Comparison of ENCODE assay signal across 8 cellular contexts in genomic region chr7:41732279-41733062, GRCh38. TPM values are rescaled to one million over a fixed set of nuclear protein-coding genes. Genes with fewer than 3 reads are reported as not detected.
A peak's percentile ranks its signal among the peaks of the same experiment; 100 is the strongest.
DNase-seq lines count a peak whose midpoint lies in the region; ATAC-seq and TF ChIP-seq lines count a peak whose summit lies in the region.

No MANE protein-coding gene starts in this region.

- H3K27ac ChIP-seq in DND-41 (ENCODE audit: low read length) (no peak overlapping the region), PC-3 (ENCODE audit: low read length) (no peak overlapping the region), gastroesophageal sphincter (no peak overlapping the region)

- H3K79me2 ChIP-seq in DND-41 (ENCODE audit: insufficient read depth, low read length) (no peaks in the 10 kb centered on the region), PC-3 (ENCODE audit: low read length) (no peaks in the 10 kb centered on the region)

- ATAC-seq in DND-41 (ENCODE audit: insufficient read depth, low read depth) (no peak), GM21786 (IDR thresholded peaks at IDR 0.05; ENCODE audit: unreplicated experiment) (peak; percentile 19), PC-3 (no peak; the same call in 1 of the 2 replicates), gastroesophageal sphincter (no peak), HG03571 (IDR thresholded peaks at IDR 0.05; ENCODE audit: unreplicated experiment) (no peak)

- no peak overlapping the region for H3K4me2 ChIP-seq in DND-41 (ENCODE audit: insufficient read depth, low read length)
- H3K4me2 ChIP-seq in PC-3 (ENCODE audit: low read length), result no peak overlapping the region

- H3K27me3 Mint-ChIP-seq in activated T-cell treated with anti-CD3 and anti-CD28 coated beads, Interleukin-2, amount 50 U/mL, for 24 hours, result peaks cover 27% of the 10 kb centered on the region

- peaks cover 9% of the 10 kb centered on the region for H3K4me1 Mint-ChIP-seq in activated T-cell treated with anti-CD3 and anti-CD28 coated beads, Interleukin-2, amount 50 U/mL, for 24 hours (ENCODE audit: low read depth)

- no peak overlapping the region for H3K4me3 Mint-ChIP-seq in activated T-cell treated with anti-CD3 and anti-CD28 coated beads, Interleukin-2, amount 50 U/mL, for 24 hours

- TF ChIP-seq EP300 in gastroesophageal sphincter (IDR thresholded peaks at IDR 0.05), result no peak

- WGBS in gastroesophageal sphincter (ENCODE audit: low coverage in 1 of 2), 2 donors, result 65 to 79% methylated on average over 9 to 12 of the region's 12 CpGs

- H3K36me3 Mint-ChIP-seq in activated T-cell treated with anti-CD3 and anti-CD28 coated beads, Interleukin-2, amount 50 U/mL, for 24 hours (ENCODE audit: low read depth), result no peaks in the 10 kb centered on the region

- no peaks in the 10 kb centered on the region for H3K9me3 Mint-ChIP-seq in activated T-cell treated with anti-CD3 and anti-CD28 coated beads, Interleukin-2, amount 50 U/mL, for 24 hours

- H3K9me3 ChIP-seq in DND-41 (ENCODE audit: insufficient read depth, low read length, severe bottlenecking) (no peaks in the 10 kb centered on the region), PC-3 (ENCODE audit: low read length) (no peaks in the 10 kb centered on the region), gastroesophageal sphincter (no peaks in the 10 kb centered on the region)

- DNase-seq in DND-41, result no peak
- DNase-seq in PC-3, result peak; percentile 44
- DNase-seq in stimulated activated naive CD4-positive, alpha-beta T cell treated with Interleukin-2 at 50 U/mL for 16 hours (lab: John Stamatoyannopoulos, UW), result no peak
- DNase-seq in activated T-cell treated with anti-CD3 and anti-CD28 coated beads, Interleukin-2, amount 50 U/mL, for 24 hours, result no peak
- DNase-seq in 8988T, result no peak

- no peak for TF ChIP-seq POLR2A in gastroesophageal sphincter (IDR thresholded peaks at IDR 0.05)

- no TSS peak for BruUV-seq in PC-3 (replicated peaks; lab: Mats Ljungman, UMichigan)

- H2AFZ ChIP-seq in DND-41 (ENCODE audit: low read depth, low read length) (no peak overlapping the region), PC-3 (ENCODE audit: low read length) (0 out of 2 replicates have a peak overlapping the region, but pooled peaks have one; percentile 21)

- POLR2A ChIA-PET in PC-3 (lab: Charles Lee; ENCODE audit: unreplicated experiment), result interaction anchor here (0.6 kb wide), 1 partner anchor 970 kb away, joined by 3 read pairs; no protein-coding TSS in a partner anchor

- H3K4me3 ChIP-seq in DND-41 (ENCODE audit: low read depth in 1 of 2, low read length in 2 of 2) (no peak overlapping the region), PC-3 (ENCODE audit: low read length) (no peak overlapping the region), gastroesophageal sphincter (no peak overlapping the region)

- no peak overlapping the region for H3K27ac Mint-ChIP-seq in activated T-cell treated with anti-CD3 and anti-CD28 coated beads, Interleukin-2, amount 50 U/mL, for 24 hours

- H3K9ac ChIP-seq in DND-41 (ENCODE audit: low read depth, low read length) (no peak overlapping the region), PC-3 (ENCODE audit: low read length) (no peak overlapping the region)

- H4K20me1 ChIP-seq in DND-41 (ENCODE audit: insufficient read depth, low read length) (no peaks in the 10 kb centered on the region), PC-3 (ENCODE audit: low read length) (no peaks in the 10 kb centered on the region)

- no peaks in the 10 kb centered on the region for H3K9me2 ChIP-seq in PC-3 (replicated peaks; ENCODE audit: low read length)

- H3K4me1 ChIP-seq in DND-41 (ENCODE audit: insufficient read depth, low read length), result no peaks in the 10 kb centered on the region
- peaks cover 17% of the 10 kb centered on the region for H3K4me1 ChIP-seq in PC-3 (ENCODE audit: insufficient read depth, low read length)
- peaks cover 0 to 19% (median 0%) of the 10 kb centered on the region in 3 donors for H3K4me1 ChIP-seq in gastroesophageal sphincter

- no peaks in the 10 kb centered on the region for H3K27me3 ChIP-seq in DND-41 (ENCODE audit: insufficient read depth, low read length, poor library complexity)
- no peaks in the 10 kb centered on the region for H3K27me3 ChIP-seq in PC-3 (ENCODE audit: low read length)
- no peaks in the 10 kb centered on the region for H3K27me3 ChIP-seq in gastroesophageal sphincter

- TF ChIP-seq CTCF in DND-41 (IDR thresholded peaks at IDR 0.05; ENCODE audit: borderline replicate concordance, extremely low read depth, low read length, poor library complexity, severe bottlenecking) (peak; percentile 45), PC-3 (conservative IDR thresholded peaks at IDR 0.05; ENCODE audit: low read depth, low read length) (peak; percentile 75), gastroesophageal sphincter (IDR thresholded peaks at IDR 0.05) (peak; percentile 15 to 43 (median 29))

- CTCF ChIA-PET in PC-3 (lab: Charles Lee), result interaction anchor here (0.6 to 1.0 kb wide), 3 partner anchors 572 to 1500 kb away, joined by 4 to 7 read pairs (median 7); no protein-coding TSS in a partner anchor

- H3F3A ChIP-seq in PC-3 (ENCODE audit: low read length, unreplicated experiment), result no peaks in the 10 kb centered on the region

- intact Hi-C loops in PC-3 (cut with micrococcal nuclease), result loop anchor here (1.0 to 10.0 kb wide), 3 partner anchors 1228 to 1500 kb away; no protein-coding TSS in a partner anchor

- H3K36me3 ChIP-seq in DND-41 (ENCODE audit: insufficient read depth, low read length), result no peaks in the 10 kb centered on the region
- no peaks in the 10 kb centered on the region for H3K36me3 ChIP-seq in PC-3 (ENCODE audit: low read depth, low read length)
- H3K36me3 ChIP-seq in gastroesophageal sphincter, result no peaks in the 10 kb centered on the region

RNA-seq across cellular contexts. Expression of gene INHBA, which starts 29.6 kb away (rescaled TPM):
- 55.3 and 70.1 TPM in 2 replicates for total RNA-seq in PC-3 (2014; rRNA removed)
- total RNA-seq in gastroesophageal sphincter, result 10 to 100 TPM; 16.7 to 49.2 (median 44.5) TPM
